9 cellular contexts compared by ENCODE assay signal in genomic region chr1:226736908-226737818, GRCh38. TPM values are rescaled to one million over a fixed set of nuclear protein-coding genes. Genes with fewer than 3 reads are reported as not detected.
A peak's percentile ranks its signal among the peaks of the same experiment; 100 is the strongest.
DNase-seq lines count a peak whose midpoint lies in the region; ATAC-seq and TF ChIP-seq lines count a peak whose summit lies in the region.
"Had no signal": no experiment of that assay in that cellular context is flagged by ENCODE, and none has a peak within 500 bp of the region (broad histone marks: within the 10 kb centered on the region; RNA-seq: fewer than 3 reads in every experiment).

No MANE protein-coding gene starts in this region.

- TF ChIP-seq EP300 in stomach (IDR thresholded peaks at IDR 0.05): no peak

- CTCF ChIA-PET in activated CD4-positive, alpha-beta T cell treated with anti-CD3 and anti-CD28 coated beads, Interleukin-2, amount 10 ng/mL, durations not matched to agents 7 days and 5 days (lab: Charles Lee): interaction anchor here (0.6 to 1.8 kb wide), 8 partner anchors 11 to 91 kb away, joined by 3 to 8 read pairs (median 4); no protein-coding TSS in a partner anchor

- peaks cover 40 to 41% of the 10 kb centered on the region in 2 donors for H3K36me3 Mint-ChIP-seq in CD14-positive monocyte
- H3K36me3 Mint-ChIP-seq in activated CD4-positive, alpha-beta T cell treated with anti-CD3 and anti-CD28 coated beads, Interleukin-2, amount 10 ng/mL, durations not matched to agents 7 days and 5 days (ENCODE audit: low read depth): peaks cover 49% of the 10 kb centered on the region

- peak overlapping the region; percentile 73 for H3K4me3 ChIP-seq in HUES48 (ENCODE audit: low read depth, low read length)
- peak overlapping the region; percentile 75 for H3K4me3 ChIP-seq in lung
- peak overlapping the region; percentile 76 to 98 (median 90) for H3K4me3 ChIP-seq in stomach
- H3K4me3 ChIP-seq: K562 had no signal

- POLR2A ChIA-PET in activated CD4-positive, alpha-beta T cell treated with anti-CD3 and anti-CD28 coated beads, Interleukin-2, amount 10 ng/mL, durations not matched to agents 7 days and 5 days (lab: Charles Lee): no interaction called here

- intact Hi-C loops in CD14-positive monocyte (cut with micrococcal nuclease) (loop anchor here (5.0 to 10.0 kb wide), 3 partner anchors 88 to 110 kb away; no protein-coding TSS in a partner anchor), stomach (cut with DNase I; ENCODE audit: low total_unique reads) (loop anchor here (10.0 kb wide), 1 partner anchor 88 kb away; no protein-coding TSS in a partner anchor)

- no peaks in the 10 kb centered on the region for H3K9me3 ChIP-seq in HUES48 (ENCODE audit: control insufficient read depth, insufficient read depth, low read length)
- peaks cover 0 to 2% of the 10 kb centered on the region in 2 donors for H3K9me3 ChIP-seq in lung (ENCODE audit: control insufficient read depth in 2 of 2, insufficient read depth in 1 of 2, low read length in 1 of 2)
- H3K9me3 ChIP-seq in stomach: no peaks in the 10 kb centered on the region

- H3K27me3 ChIP-seq in HUES48 (ENCODE audit: control insufficient read depth, insufficient read depth, low read length) (peaks cover 73% of the 10 kb centered on the region), lung (ENCODE audit: control insufficient read depth, insufficient read depth) (no peaks in the 10 kb centered on the region), stomach (no peaks in the 10 kb centered on the region)

- TF ChIP-seq POLR2A in stomach (IDR thresholded peaks at IDR 0.05): no peak

- peak; percentile 33 for ATAC-seq in GM19328 (IDR thresholded peaks at IDR 0.05; ENCODE audit: unreplicated experiment)
- no peak for ATAC-seq in lung (ENCODE audit: insufficient read depth, low FRiP score)
- ATAC-seq: K562 had no signal

- in situ Hi-C loops in ACHN (cut with HindIII; ENCODE audit: low pct_ligation_motif_present, low pct_unique_long_range_greater_than_20kb, low sequenced_read_pairs): no loop called here

- H3K27me3 Mint-ChIP-seq in CD14-positive monocyte (ENCODE audit: low read depth in 3 of 3): no peaks in the 10 kb centered on the region
- no peaks in the 10 kb centered on the region for H3K27me3 Mint-ChIP-seq in activated CD4-positive, alpha-beta T cell treated with anti-CD3 and anti-CD28 coated beads, Interleukin-2, amount 10 ng/mL, durations not matched to agents 7 days and 5 days

- peaks cover 24% of the 10 kb centered on the region for H3K4me1 ChIP-seq in HUES48 (ENCODE audit: control insufficient read depth, insufficient read depth, low read length)
- peaks cover 3 to 14% of the 10 kb centered on the region in 2 donors for H3K4me1 ChIP-seq in lung (ENCODE audit: control insufficient read depth in 2 of 2, insufficient read depth in 2 of 2, low read length in 2 of 2)
- peaks cover 26 to 64% (median 44%) of the 10 kb centered on the region in 4 donors for H3K4me1 ChIP-seq in stomach

- H3K9ac ChIP-seq in HUES48 (ENCODE audit: low read depth, low read length): no peak overlapping the region

- H3K4me1 Mint-ChIP-seq in CD14-positive monocyte: peaks cover 50% of the 10 kb centered on the region
- peaks cover 53% of the 10 kb centered on the region for H3K4me1 Mint-ChIP-seq in activated CD4-positive, alpha-beta T cell treated with anti-CD3 and anti-CD28 coated beads, Interleukin-2, amount 10 ng/mL, durations not matched to agents 7 days and 5 days

- DNase-seq in CD14-positive monocyte (ENCODE audit: low spot score): peak; percentile 59
- peak; percentile 55 for DNase-seq in activated CD4-positive, alpha-beta T cell treated with anti-CD3 and anti-CD28 coated beads, Interleukin-2, amount 10 ng/mL, durations not matched to agents 7 days and 5 days
- peak; percentile 41 for DNase-seq in effector CD4-positive, alpha-beta T cell
- peak; percentile 37 for DNase-seq in lung (ENCODE audit: low spot score)
- DNase-seq in stomach: peak; percentile 47
- no peak for DNase-seq in ACHN

- H3K27ac Mint-ChIP-seq in CD14-positive monocyte: peak overlapping the region in 2 of 7 donors; percentile 91 to 98
- H3K27ac Mint-ChIP-seq in activated CD4-positive, alpha-beta T cell treated with anti-CD3 and anti-CD28 coated beads, Interleukin-2, amount 10 ng/mL, durations not matched to agents 7 days and 5 days: peak overlapping the region; percentile 82

- H3K36me3 ChIP-seq in HUES48 (ENCODE audit: control insufficient read depth, insufficient read depth, low read length) (no peaks in the 10 kb centered on the region), lung (ENCODE audit: control insufficient read depth in 2 of 2, insufficient read depth in 2 of 2, low read length in 2 of 2) (peaks cover 0 to 18% of the 10 kb centered on the region in 2 donors), stomach (peaks cover 0 to 18% (median 6%) of the 10 kb centered on the region in 4 donors)

- peak overlapping the region; percentile 97 to 99 for H3K4me3 Mint-ChIP-seq in CD14-positive monocyte
- H3K4me3 Mint-ChIP-seq in activated CD4-positive, alpha-beta T cell treated with anti-CD3 and anti-CD28 coated beads, Interleukin-2, amount 10 ng/mL, durations not matched to agents 7 days and 5 days: peak overlapping the region; percentile 87

- WGBS in lung, 2 donors: 7 to 11% methylated on average over 83 to 89 of the region's 89 CpGs
- WGBS in stomach, 5 donors: 13 to 63% (median 18%) methylated on average over 14 to 89 of the region's 89 CpGs

- TF ChIP-seq CTCF in CD14-positive monocyte (IDR thresholded peaks at IDR 0.05) (peak; percentile 29), lung (IDR thresholded peaks at IDR 0.05; ENCODE audit: control extremely low read depth, extremely low read depth) (no peak), stomach (IDR thresholded peaks at IDR 0.05) (peak in 1 of 7 experiments; percentile 6)

- H3K27ac ChIP-seq in HUES48 (ENCODE audit: low read depth, low read length) (no peak overlapping the region), lung (ENCODE audit: low read depth in 1 of 2, low read length in 1 of 2) (peak overlapping the region; percentile 79 to 87), stomach (peak overlapping the region; percentile 73 to 96 (median 91))

- peaks cover 0 to 4% (median 3%) of the 10 kb centered on the region in 7 donors for H3K9me3 Mint-ChIP-seq in CD14-positive monocyte
- H3K9me3 Mint-ChIP-seq in activated CD4-positive, alpha-beta T cell treated with anti-CD3 and anti-CD28 coated beads, Interleukin-2, amount 10 ng/mL, durations not matched to agents 7 days and 5 days: no peaks in the 10 kb centered on the region

RNA-seq across cellular contexts. Expression of gene ITPKB, which starts 1.9 kb away (rescaled TPM):
- 10 to 100 TPM in 1 of 2 donors, 1 to 10 TPM in 1; 7.3 to 10.2 TPM for polyA plus RNA-seq in CD14-positive monocyte
- total RNA-seq in activated CD4-positive, alpha-beta T cell treated with anti-CD3 and anti-CD28 coated beads, Interleukin-2, amount 10 ng/mL, durations not matched to agents 7 days and 5 days: 10 to 100 TPM; 61.1 to 64.0 TPM
- total RNA-seq in lung: 10 to 100 TPM; 42.8 to 46.6 TPM
- polyA plus RNA-seq in lung: 10 to 100 TPM in 1 of 2 donors, 1 to 10 TPM in 1; 9.9 to 13.4 TPM
- 10 to 100 TPM; 16.4 to 38.8 (median 24.6) TPM for total RNA-seq in stomach
- polyA plus RNA-seq in stomach: 1 to 10 TPM; 3.8 to 5.4 (median 4.4) TPM
